In the genomic region with DNA sequence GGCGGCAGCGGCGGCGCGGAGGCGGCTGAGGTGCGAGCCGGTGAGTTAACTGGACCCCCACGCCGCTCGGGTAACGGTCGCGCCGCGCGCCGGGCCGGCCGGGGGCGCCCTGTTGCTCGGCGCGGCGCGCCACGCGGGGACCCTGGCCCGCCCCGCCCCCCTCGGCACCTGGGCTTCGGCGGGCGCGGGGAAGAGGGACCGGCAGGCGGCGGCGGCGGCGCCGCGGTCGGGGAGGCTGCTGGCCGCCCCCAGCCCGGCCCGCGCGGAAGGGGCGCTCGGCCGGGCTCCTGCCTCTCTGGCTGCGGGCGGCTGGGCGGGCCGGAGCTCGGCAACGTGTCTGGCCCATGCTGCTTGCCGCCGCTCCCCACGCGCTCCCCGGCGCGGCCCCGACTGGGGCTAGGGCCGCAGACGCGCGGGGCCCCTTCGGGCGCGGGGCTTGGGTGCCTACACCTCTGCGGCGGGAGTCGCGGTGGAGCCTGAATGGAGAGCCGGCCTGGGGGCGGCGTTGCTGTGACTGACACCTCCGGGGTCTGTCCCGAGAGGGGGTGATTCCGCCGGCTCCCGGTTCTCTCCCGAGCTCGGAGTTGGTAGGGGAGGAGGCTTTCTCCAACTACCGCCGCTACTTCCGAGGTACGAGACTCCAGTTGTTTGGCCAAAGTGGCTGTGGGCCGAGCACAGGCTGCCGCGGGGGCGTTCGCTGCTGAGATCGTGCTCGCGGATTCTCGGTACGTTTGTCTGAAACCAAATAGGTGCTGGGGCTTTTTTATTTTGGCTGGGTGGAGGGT, we compare ENCODE assay signal across 8 cellular contexts. TPM values are rescaled to one million over a fixed set of nuclear protein-coding genes. Genes with fewer than 3 reads are reported as not detected.
DNase-seq lines count a peak whose midpoint lies in the region; ATAC-seq, FAIRE-seq and TF ChIP-seq lines count a peak whose summit lies in the region.

No MANE protein-coding gene starts in this region.

- CTCF ChIA-PET in GM10248 (lab: Yijun Ruan, JAX) (interaction anchor here (0.8 to 5.5 kb wide), 10 partner anchors 9 to 177 kb away, joined by 3 to 55 read pairs (median 10); no protein-coding TSS in a partner anchor), mammary epithelial cell (lab: Charles Lee; ENCODE audit: low non-redundant PET) (no interaction called here)

- H3K9ac ChIP-seq in mammary epithelial cell (ENCODE audit: insufficient read depth, low read length) (peak overlapping the region; percentile 56), keratinocyte (ENCODE audit: control insufficient read depth, extremely low read depth, insufficient read depth, low read length) (peak overlapping the region; percentile 84)

- FAIRE-seq in keratinocyte (lab: Jason Lieb, UNC): no peak

- no peak for TF ChIP-seq RAD21 in Ishikawa (IDR thresholded peaks at IDR 0.05; ENCODE audit: low read depth)

- H3K4me3 ChIP-seq in mammary epithelial cell (replicated peaks in 1 of 3; ENCODE audit: insufficient read depth in 1 of 3, low read depth in 2 of 3, low read length in 3 of 3): peak overlapping the region; percentile 84 to 91 (median 88)
- H3K4me3 ChIP-seq in keratinocyte (ENCODE audit: control insufficient read depth in 2 of 3, extremely low read depth in 1 of 3, insufficient read depth in 2 of 3, low read depth in 1 of 3, low read length in 3 of 3): peak overlapping the region; percentile 76 to 99 (median 90)

- H3K36me3 ChIP-seq in mammary epithelial cell (ENCODE audit: insufficient read depth, low read length) (no peaks in the 10 kb centered on the region), keratinocyte (ENCODE audit: control insufficient read depth in 2 of 2, extremely low read depth in 1 of 2, insufficient read depth in 2 of 2, low read length in 2 of 2) (no peaks in the 10 kb centered on the region)

- in situ Hi-C loops in mammary epithelial cell (cut with MboI; ENCODE audit: low sequenced_read_pairs in 2 of 2): loop anchor here in 1 of 2 donors (10.0 kb wide), 1 partner anchor 91 kb away; no protein-coding TSS in a partner anchor

- WGBS in mammary epithelial cell (ENCODE audit: low coverage, missing lambda C conversion rate): 0% methylated on average over 7 of the region's 101 CpGs

- no peaks in the 10 kb centered on the region for H3K9me1 ChIP-seq in keratinocyte (ENCODE audit: control insufficient read depth, extremely low read depth, insufficient read depth, low read length)

- DNase-seq in GM10248 (ENCODE audit: extremely low spot score) (peak; percentile 51), T1000 (lab: John Stamatoyannopoulos, UW) (peak; percentile 46), mammary epithelial cell (peak; percentile 71), keratinocyte (ENCODE audit: low read depth, low spot score) (no peak), NCI-H1048 (lab: John Stamatoyannopoulos, UW) (no peak)
- DNase-seq in stimulated activated CD4-positive, alpha-beta T cell treated with anti-CD3 and anti-CD28 coated beads, Interleukin-12 subunit alpha, Interleukin-12 subunit beta, amount 100 ng/mL, for 4 hours: peak; percentile 37

- H3K27ac ChIP-seq in mammary epithelial cell (ENCODE audit: insufficient read depth, low read depth, low read length): peak overlapping the region; percentile 59
- H3K27ac ChIP-seq in keratinocyte (ENCODE audit: control insufficient read depth, insufficient read depth, low read length): peak overlapping the region; percentile 77

- ATAC-seq in GM21723 (IDR thresholded peaks at IDR 0.05; ENCODE audit: unreplicated experiment): peak; percentile 38

- peaks cover 51% of the 10 kb centered on the region for H3K79me2 ChIP-seq in mammary epithelial cell (ENCODE audit: insufficient read depth, low read length)
- H3K79me2 ChIP-seq in keratinocyte (ENCODE audit: control insufficient read depth, insufficient read depth, low read length): peaks cover 47% of the 10 kb centered on the region

- POLR2A ChIA-PET in GM10248 (lab: Yijun Ruan, JAX): interaction anchor here (0.6 kb wide), 1 partner anchor 1597 kb away, joined by 3 read pairs; no protein-coding TSS in a partner anchor

- H4K20me1 ChIP-seq in mammary epithelial cell (ENCODE audit: insufficient read depth, low read length) (peaks cover 4% of the 10 kb centered on the region), keratinocyte (ENCODE audit: control insufficient read depth, extremely low read depth, insufficient read depth, low read length) (peaks cover 4% of the 10 kb centered on the region)

- H3K9me3 ChIP-seq in mammary epithelial cell (replicated peaks; ENCODE audit: insufficient read depth, low read length): no peaks in the 10 kb centered on the region
- no peaks in the 10 kb centered on the region for H3K9me3 ChIP-seq in keratinocyte (ENCODE audit: control insufficient read depth, low read depth, low read length)

- TF ChIP-seq EP300 in Ishikawa (IDR thresholded peaks at IDR 0.05; ENCODE audit: borderline replicate concordance): no peak

- H3K4me2 ChIP-seq in mammary epithelial cell (ENCODE audit: insufficient read depth, low read depth, low read length) (peak overlapping the region; percentile 84), keratinocyte (ENCODE audit: control insufficient read depth, extremely low read depth, insufficient read depth, low read depth, low read length) (peak overlapping the region; percentile 96)

- dilution Hi-C loops in mammary epithelial cell (cut with HindIII; ENCODE audit: low sequenced_read_pairs) (no loop called here), keratinocyte (cut with MboI; ENCODE audit: extremely low pct_ligation_motif_present, low sequenced_read_pairs) (no loop called here)

- H3K4me1 ChIP-seq in mammary epithelial cell (ENCODE audit: insufficient read depth, low read length) (peaks cover 17% of the 10 kb centered on the region), keratinocyte (ENCODE audit: control insufficient read depth, extremely low read depth, insufficient read depth, low read length) (peaks cover 16% of the 10 kb centered on the region)

- H3K27me3 ChIP-seq in mammary epithelial cell (ENCODE audit: insufficient read depth, low read length): no peaks in the 10 kb centered on the region
- peaks cover 8% of the 10 kb centered on the region for H3K27me3 ChIP-seq in keratinocyte (ENCODE audit: control insufficient read depth, extremely low read depth, insufficient read depth, low read length)

- H2AFZ ChIP-seq in mammary epithelial cell (ENCODE audit: low read depth, low read length) (peak overlapping the region; percentile 96), keratinocyte (ENCODE audit: control insufficient read depth, low read length) (peak overlapping the region; percentile 73)

- intact Hi-C loops in mammary epithelial cell (cut with micrococcal nuclease): loop anchor here (2.0 to 10.0 kb wide), 4 partner anchors 166 to 709 kb away; no protein-coding TSS in a partner anchor

- TF ChIP-seq CTCF in GM10248 (IDR thresholded peaks at IDR 0.05; ENCODE audit: control extremely low read depth, extremely low read depth, low read depth, missing control alignments) (no peak), mammary epithelial cell (conservative IDR thresholded peaks at IDR 0.05 in 1 of 2, IDR thresholded peaks at IDR 0.05 in 1 of 2; ENCODE audit: extremely low read depth in 1 of 2, insufficient read depth in 1 of 2, low read depth in 1 of 2, low read length in 2 of 2) (no peak), keratinocyte (optimal IDR thresholded peaks at IDR 0.05 in 1 of 3, IDR thresholded peaks at IDR 0.05 in 1 of 3, conservative IDR thresholded peaks at IDR 0.05 in 1 of 3; ENCODE audit: extremely low read depth in 1 of 3, insufficient read depth in 2 of 3, low read length in 3 of 3) (no peak)

- BruUV-seq in mammary epithelial cell (replicated peaks; lab: Mats Ljungman, UMichigan): no TSS peak

TF ChIP-seq in Ishikawa, 13 proteins besides CTCF, POLR2A, EP300 and RAD21:
- peak; percentile 53 for TF ChIP-seq EGR1 (IDR thresholded peaks at IDR 0.05)
- TF ChIP-seq NFIC (IDR thresholded peaks at IDR 0.05): no peak

RNA-seq across cellular contexts. Expression of gene PALS2, which starts 0.5 kb away (rescaled TPM):
- 10 to 100 TPM; 36.2 to 39.5 TPM for total RNA-seq in mammary epithelial cell
- polyA plus RNA-seq in mammary epithelial cell: 12.1 TPM
- 17.1 TPM for polyA minus RNA-seq in mammary epithelial cell
- polyA plus RNA-seq in keratinocyte: 7.4 to 16.0 TPM (median 15.4 TPM) in 3 replicates
- 15.1 TPM for polyA plus RNA-seq in keratinocyte (2011; ENCODE audit: low read depth)
- 9.8 and 12.3 TPM in 2 replicates for polyA plus RNA-seq in keratinocyte (2011; cell fraction: cytosol; rRNA removed)
- 10.6 and 15.6 TPM in 2 replicates for polyA plus RNA-seq in keratinocyte (2011; cell fraction: nucleus; rRNA removed)
- polyA plus RNA-seq in keratinocyte (2012; ENCODE audit: low replicate concordance): 7.6 and 17.8 TPM in 2 replicates
- polyA minus RNA-seq in keratinocyte: 3.6 to 22.8 TPM (median 6.3 TPM) in 3 replicates
- 22.1 TPM for polyA minus RNA-seq in keratinocyte (2011; cell fraction: cytosol; rRNA and poly(A)+ RNA removed)
- polyA minus RNA-seq in keratinocyte (2011; cell fraction: nucleus; rRNA and poly(A)+ RNA removed): 7.9 and 10.6 TPM in 2 replicates

Comparison
In these comparisons a context has a peak if more than half of its experiments do, and no peak if none do; other contexts are left out.
1. DNase-seq: peak in GM10248 (single experiment), T1000 (single experiment), mammary epithelial cell (single experiment) and stimulated activated CD4-positive, alpha-beta T cell treated with anti-CD3 and anti-CD28 coated beads, Interleukin-12 subunit alpha, Interleukin-12 subunit beta, amount 100 ng/mL, for 4 hours (single experiment); none in keratinocyte (single experiment) and NCI-H1048 (single experiment).